In genomic region chr16:48113471-48113870, GRCh38 we compare ENCODE assay signal across 1 cellular context.
TF ChIP-seq lines count a peak whose summit lies in the region.

No MANE protein-coding gene starts in this region.

TF ChIP-seq in WTC11, 78 proteins besides CTCF, POLR2A, EP300 and RAD21 (continued from another document):
- TF ChIP-seq ZBTB43 (CRISPR knock-in tag; IDR thresholded peaks at IDR 0.05) (no peak), ZNF532 (CRISPR knock-in tag; IDR thresholded peaks at IDR 0.05; ENCODE audit: borderline replicate concordance) (no peak), ZNF121 (CRISPR knock-in tag; IDR thresholded peaks at IDR 0.05) (no peak)
